ENCODE assay signal across 30 cellular contexts in the genomic region with DNA sequence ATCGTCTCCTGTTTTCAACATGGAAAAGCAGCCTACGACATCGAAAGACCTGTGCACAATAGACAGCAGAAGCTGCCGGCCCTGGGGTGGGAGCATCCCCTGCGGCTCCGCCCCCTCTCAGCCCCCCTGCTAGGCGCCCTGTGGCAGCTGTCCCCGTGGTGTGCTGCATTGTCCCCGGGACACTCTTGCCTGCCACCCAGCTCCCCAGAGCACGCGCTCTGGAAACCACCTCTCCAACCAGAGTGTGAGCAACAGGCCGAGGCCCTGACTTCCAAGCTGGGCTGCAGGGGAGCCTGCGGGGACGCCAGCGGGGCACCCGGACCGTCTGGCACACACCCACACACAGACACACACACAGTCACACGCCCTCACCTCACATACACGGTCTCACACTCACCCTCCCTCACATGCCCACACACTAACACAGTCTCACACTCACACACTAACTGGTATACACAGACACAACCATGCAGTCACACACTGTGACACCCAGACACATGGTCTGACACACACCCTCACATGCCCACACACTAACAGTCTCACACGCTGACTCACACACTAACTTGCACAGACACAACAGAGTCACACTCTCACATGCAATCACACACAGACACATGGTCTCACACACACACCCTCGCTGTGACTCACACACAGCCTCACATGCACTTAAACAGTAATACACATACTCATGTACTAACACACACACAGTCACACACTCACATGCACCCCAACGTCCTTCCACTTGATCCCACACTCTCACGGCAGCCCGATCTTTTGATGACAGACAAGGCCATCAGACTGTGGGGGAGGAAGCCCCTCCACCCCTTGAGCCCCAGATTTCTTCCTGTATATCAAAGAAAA.
DNase-seq lines count a peak whose midpoint lies in the region; ATAC-seq and TF ChIP-seq lines count a peak whose summit lies in the region.
"Had no signal": no experiment of that assay in that cellular context is flagged by ENCODE, and none has a peak within 500 bp of the region (broad histone marks: within the 10 kb centered on the region; RNA-seq: fewer than 3 reads in every experiment).

No MANE protein-coding gene starts in this region.

- DNase-seq in WTC11 (ENCODE audit: low spot score) (no peak), mesenteric fat pad (ENCODE audit: low spot score) (peak; percentile 82), GDM1 (lab: John Stamatoyannopoulos, UW) (no peak), putamen (ENCODE audit: low spot score) (no peak)
- peak in 1 of 2 donors; percentile 17 for DNase-seq in stimulated activated effector memory CD8-positive, alpha-beta T cell treated with anti-CD3 and anti-CD28 coated beads, Interleukin-12 subunit alpha, Interleukin-12 subunit beta, amount 100 ng/mL, for 72 hours (ENCODE audit: low spot score in 2 of 2)
- DNase-seq: activated CD4-positive, alpha-beta memory T cell treated with anti-CD3 and anti-CD28 coated beads, Interleukin-2, amount 10 ng/mL, durations not matched to agents 7 days and 5 days; activated CD4-positive, CD25-positive, alpha-beta regulatory T cell treated with anti-CD3 and anti-CD28 coated beads, Interleukin-2, amount 50 U/mL, for 72 hours; activated naive CD8-positive, alpha-beta T cell treated with anti-CD3 and anti-CD28 coated beads, Interleukin-2, amount 10 ng/mL, durations not matched to agents 7 days and 5 days; EL; esophagus squamous epithelium; foreskin melanocyte; H9; heart right ventricle; midbrain; naive B cell; NCI-H1417 treated with DMSO at 0.1 percent for 48 hours; NCI-H2081; NCI-H2227 treated with DMSO at 0.1 percent for 48 hours; NCI-H748 treated with DMSO at 0.1 percent for 48 hours; occipital lobe; Peyer's patch; SHP77 treated with DMSO at 0.1 percent for 48 hours; stimulated activated CD4-positive, alpha-beta T cell treated with anti-CD3 and anti-CD28 coated beads, Interleukin-1b, Interleukin-23, amount 100 ng/mL, for 48 hours had no signal

- peak overlapping the region; percentile 10 for H3K27ac ChIP-seq in cingulate gyrus (ENCODE audit: low read depth, low read length)
- H3K27ac ChIP-seq: ascending aorta, esophagus squamous epithelium, heart right ventricle, Peyer's patch, skin epidermis, thoracic aorta had no signal

- POLR2A ChIA-PET in WTC11 (lab: Charles Lee) = no interaction called here

- H3K27ac Mint-ChIP-seq in WTC11 = peak overlapping the region; percentile 21; the same call in 1 of the 2 replicates
- H3K27ac Mint-ChIP-seq in stimulated activated effector memory CD8-positive, alpha-beta T cell treated with anti-CD3 and anti-CD28 coated beads, Interleukin-12 subunit alpha, Interleukin-12 subunit beta, amount 100 ng/mL, for 72 hours = no peak overlapping the region
- H3K27ac Mint-ChIP-seq: activated CD4-positive, alpha-beta memory T cell treated with anti-CD3 and anti-CD28 coated beads, Interleukin-2, amount 10 ng/mL, durations not matched to agents 7 days and 5 days; activated naive CD8-positive, alpha-beta T cell treated with anti-CD3 and anti-CD28 coated beads, Interleukin-2, amount 10 ng/mL, durations not matched to agents 7 days and 5 days; dendritic cell treated with granulocyte-macrophage colony-stimulating factor and Interleukin-4, amounts not matched to agents 40 ng/mL and 50 ng/mL, for 4 days; stimulated activated naive CD8-positive, alpha-beta T cell treated with anti-CD3 and anti-CD28 coated beads, Interleukin-15, Interleukin-2, amounts not matched to agents 100 ng/mL and 50 ng/mL, for 24 hours had no signal

- H3K4me3 Mint-ChIP-seq in WTC11 = no peak overlapping the region
- no peak overlapping the region for H3K4me3 Mint-ChIP-seq in stimulated activated effector memory CD8-positive, alpha-beta T cell treated with anti-CD3 and anti-CD28 coated beads, Interleukin-12 subunit alpha, Interleukin-12 subunit beta, amount 100 ng/mL, for 72 hours
- H3K4me3 Mint-ChIP-seq: activated CD4-positive, alpha-beta memory T cell treated with anti-CD3 and anti-CD28 coated beads, Interleukin-2, amount 10 ng/mL, durations not matched to agents 7 days and 5 days; activated naive CD8-positive, alpha-beta T cell treated with anti-CD3 and anti-CD28 coated beads, Interleukin-2, amount 10 ng/mL, durations not matched to agents 7 days and 5 days; dendritic cell treated with granulocyte-macrophage colony-stimulating factor and Interleukin-4, amounts not matched to agents 40 ng/mL and 50 ng/mL, for 4 days; H9; naive B cell; stimulated activated naive CD8-positive, alpha-beta T cell treated with anti-CD3 and anti-CD28 coated beads, Interleukin-15, Interleukin-2, amounts not matched to agents 100 ng/mL and 50 ng/mL, for 24 hours had no signal

- peaks cover 6% of the 10 kb centered on the region for H3K9me3 Mint-ChIP-seq in WTC11
- H3K9me3 Mint-ChIP-seq in stimulated activated effector memory CD8-positive, alpha-beta T cell treated with anti-CD3 and anti-CD28 coated beads, Interleukin-12 subunit alpha, Interleukin-12 subunit beta, amount 100 ng/mL, for 72 hours = peaks cover 6% of the 10 kb centered on the region

- H3K36me3 Mint-ChIP-seq in WTC11 = no peaks in the 10 kb centered on the region
- no peaks in the 10 kb centered on the region for H3K36me3 Mint-ChIP-seq in stimulated activated effector memory CD8-positive, alpha-beta T cell treated with anti-CD3 and anti-CD28 coated beads, Interleukin-12 subunit alpha, Interleukin-12 subunit beta, amount 100 ng/mL, for 72 hours
- H3K36me3 Mint-ChIP-seq: activated naive CD8-positive, alpha-beta T cell treated with anti-CD3 and anti-CD28 coated beads, Interleukin-2, amount 10 ng/mL, durations not matched to agents 7 days and 5 days had no signal

- CTCF ChIA-PET in WTC11 (lab: Charles Lee) = no interaction called here

- no peak for TF ChIP-seq CTCF in WTC11 (IDR thresholded peaks at IDR 0.05)

- no peaks in the 10 kb centered on the region for H3K4me1 Mint-ChIP-seq in WTC11
- H3K4me1 Mint-ChIP-seq in stimulated activated effector memory CD8-positive, alpha-beta T cell treated with anti-CD3 and anti-CD28 coated beads, Interleukin-12 subunit alpha, Interleukin-12 subunit beta, amount 100 ng/mL, for 72 hours = no peaks in the 10 kb centered on the region
- H3K4me1 Mint-ChIP-seq: activated CD4-positive, alpha-beta memory T cell treated with anti-CD3 and anti-CD28 coated beads, Interleukin-2, amount 10 ng/mL, durations not matched to agents 7 days and 5 days; activated naive CD8-positive, alpha-beta T cell treated with anti-CD3 and anti-CD28 coated beads, Interleukin-2, amount 10 ng/mL, durations not matched to agents 7 days and 5 days; H9 had no signal

- no peak for ATAC-seq in WTC11
- peak; percentile 31 for ATAC-seq in stimulated activated effector memory CD8-positive, alpha-beta T cell treated with anti-CD3 and anti-CD28 coated beads, Interleukin-12 subunit alpha, Interleukin-12 subunit beta, amount 100 ng/mL, for 72 hours
- ATAC-seq in HG03097 (IDR thresholded peaks at IDR 0.05; ENCODE audit: low FRiP score, unreplicated experiment) = no peak

- no peaks in the 10 kb centered on the region for H3K27me3 Mint-ChIP-seq in WTC11 (ENCODE audit: low read depth)
- H3K27me3 Mint-ChIP-seq: activated CD4-positive, alpha-beta memory T cell treated with anti-CD3 and anti-CD28 coated beads, Interleukin-2, amount 10 ng/mL, durations not matched to agents 7 days and 5 days; dendritic cell treated with granulocyte-macrophage colony-stimulating factor and Interleukin-4, amounts not matched to agents 40 ng/mL and 50 ng/mL, for 4 days; stimulated activated naive CD8-positive, alpha-beta T cell treated with anti-CD3 and anti-CD28 coated beads, Interleukin-15, Interleukin-2, amounts not matched to agents 100 ng/mL and 50 ng/mL, for 24 hours had no signal

TF ChIP-seq in WTC11, 78 proteins besides CTCF, POLR2A, EP300 and RAD21 (continues in another document):
- TF ChIP-seq, protein P1, sequence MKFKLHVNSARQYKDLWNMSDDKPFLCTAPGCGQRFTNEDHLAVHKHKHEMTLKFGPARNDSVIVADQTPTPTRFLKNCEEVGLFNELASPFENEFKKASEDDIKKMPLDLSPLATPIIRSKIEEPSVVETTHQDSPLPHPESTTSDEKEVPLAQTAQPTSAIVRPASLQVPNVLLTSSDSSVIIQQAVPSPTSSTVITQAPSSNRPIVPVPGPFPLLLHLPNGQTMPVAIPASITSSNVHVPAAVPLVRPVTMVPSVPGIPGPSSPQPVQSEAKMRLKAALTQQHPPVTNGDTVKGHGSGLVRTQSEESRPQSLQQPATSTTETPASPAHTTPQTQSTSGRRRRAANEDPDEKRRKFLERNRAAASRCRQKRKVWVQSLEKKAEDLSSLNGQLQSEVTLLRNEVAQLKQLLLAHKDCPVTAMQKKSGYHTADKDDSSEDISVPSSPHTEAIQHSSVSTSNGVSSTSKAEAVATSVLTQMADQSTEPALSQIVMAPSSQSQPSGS (CRISPR knock-in tag; IDR thresholded peaks at IDR 0.05; ENCODE audit: borderline replicate concordance, low read depth) = no peak
- TF ChIP-seq SMAD4 (CRISPR knock-in tag; IDR thresholded peaks at IDR 0.05) = no peak
- no peak for TF ChIP-seq AR (CRISPR knock-in tag; IDR thresholded peaks at IDR 0.05)
